In genomic region chr3:16396202-16396601, GRCh38 we compare ENCODE assay signal across 15 cellular contexts.
DNase-seq lines count a peak whose midpoint lies in the region; ATAC-seq and TF ChIP-seq lines count a peak whose summit lies in the region.
"Had no signal": no experiment of that assay in that cellular context is flagged by ENCODE, and none has a peak within 500 bp of the region (broad histone marks: within the 10 kb centered on the region; RNA-seq: fewer than 3 reads in every experiment).

No MANE protein-coding gene starts in this region.

- H3K27ac ChIP-seq in cardiac muscle cell = peak overlapping the region; percentile 17
- peak overlapping the region; percentile 7 for H3K27ac ChIP-seq in OCI-LY1 (ENCODE audit: low read depth, low read length, poor library complexity, severe bottlenecking)
- H3K27ac ChIP-seq in skeletal muscle tissue (ENCODE audit: low read depth, low read length) = peak overlapping the region; percentile 60
- H3K27ac ChIP-seq: BLaER1, Peyer's patch had no signal

- H3K4me2 ChIP-seq in OCI-LY1 (ENCODE audit: low read length) = no peak overlapping the region
- H3K4me2 ChIP-seq: BLaER1 had no signal

- ATAC-seq in Right ventricle myocardium inferior (no peak), left ventricle myocardium superior (peak; percentile 22)

- no peaks in the 10 kb centered on the region for H4K20me1 ChIP-seq in OCI-LY1 (ENCODE audit: insufficient read depth, low read length)

- H3K4me3 ChIP-seq in cardiac muscle cell (no peak overlapping the region), OCI-LY1 (ENCODE audit: low read depth, low read length, poor library complexity, severe bottlenecking) (no peak overlapping the region), skeletal muscle tissue (ENCODE audit: low read length in 3 of 3) (no peak overlapping the region)
- H3K4me3 ChIP-seq: BLaER1, Peyer's patch had no signal

- peaks cover 79% of the 10 kb centered on the region for H3K79me2 ChIP-seq in OCI-LY1 (ENCODE audit: insufficient read depth, low read length)

- TF ChIP-seq CTCF in cardiac muscle cell (IDR thresholded peaks at IDR 0.05; ENCODE audit: low read depth, low read length) (no peak), OCI-LY1 (IDR thresholded peaks at IDR 0.05; ENCODE audit: low read length) (no peak)

- no peak overlapping the region for H3K9ac ChIP-seq in OCI-LY1 (ENCODE audit: low read length)
- peak overlapping the region in 2 of 3 donors; percentile 12 for H3K9ac ChIP-seq in skeletal muscle tissue (ENCODE audit: low read depth in 1 of 3, low read length in 3 of 3)
- H3K9ac ChIP-seq: BLaER1 had no signal

- DNase-seq in cardiac muscle cell (ENCODE audit: low read depth in 1 of 2, low spot score in 1 of 2) (peak in 1 of 2 donors; percentile 67), Right ventricle myocardium inferior (ENCODE audit: missing footprints) (no peak), left ventricle myocardium superior (no peak), NCI-H774 (lab: John Stamatoyannopoulos, UW) (no peak), GM03348 (ENCODE audit: low spot score) (no peak)
- no peak for DNase-seq in stimulated activated CD4-positive, alpha-beta T cell treated with anti-CD3 and anti-CD28 coated beads, Interleukin-2, amount 100 ng/mL, for 24 hours
- DNase-seq: CD4-positive, alpha-beta memory T cell; NCI-H1092 treated with DMSO at 0.1 percent for 48 hours; NCI-H146; NCI-H2029 treated with DMSO at 0.1 percent for 48 hours; NCI-H748 treated with DMSO at 0.1 percent for 48 hours; Peyer's patch had no signal

- H3F3A ChIP-seq in OCI-LY1 (ENCODE audit: insufficient read depth, low read length) = no peaks in the 10 kb centered on the region

- H3K4me1 ChIP-seq in cardiac muscle cell (ENCODE audit: low read depth) (peaks cover 52% of the 10 kb centered on the region), OCI-LY1 (ENCODE audit: insufficient read depth, low read length, severe bottlenecking) (peaks cover 34% of the 10 kb centered on the region), skeletal muscle tissue (ENCODE audit: control insufficient read depth in 3 of 3, insufficient read depth in 3 of 3, low read length in 3 of 3) (peaks cover 22 to 24% (median 23%) of the 10 kb centered on the region in 3 donors)

- H3K9me2 ChIP-seq in OCI-LY1 (ENCODE audit: low read depth, low read length) = no peaks in the 10 kb centered on the region

- H3K9me3 ChIP-seq in cardiac muscle cell (ENCODE audit: low read depth) (no peaks in the 10 kb centered on the region), OCI-LY1 (ENCODE audit: low read length) (no peaks in the 10 kb centered on the region), skeletal muscle tissue (ENCODE audit: control insufficient read depth in 3 of 3, low read length in 3 of 3) (no peaks in the 10 kb centered on the region)
- H3K9me3 ChIP-seq: BLaER1, Peyer's patch had no signal

- H3K27me3 ChIP-seq in cardiac muscle cell (no peaks in the 10 kb centered on the region), OCI-LY1 (ENCODE audit: insufficient read depth, low read length) (no peaks in the 10 kb centered on the region), skeletal muscle tissue (ENCODE audit: control insufficient read depth in 3 of 3, insufficient read depth in 3 of 3, low read length in 3 of 3) (no peaks in the 10 kb centered on the region)
- H3K27me3 ChIP-seq: BLaER1, Peyer's patch had no signal

- H2AFZ ChIP-seq in OCI-LY1 (ENCODE audit: low read length) = no peak overlapping the region

- intact Hi-C loops in Right ventricle myocardium inferior (cut with DNase I) = no loop called here
- intact Hi-C loops in left ventricle myocardium superior (cut with micrococcal nuclease) = no loop called here

- H3K36me3 ChIP-seq in cardiac muscle cell (no peaks in the 10 kb centered on the region), OCI-LY1 (ENCODE audit: insufficient read depth, low read length) (peaks cover 91% of the 10 kb centered on the region), skeletal muscle tissue (ENCODE audit: control insufficient read depth in 3 of 3, insufficient read depth in 3 of 3, low read length in 3 of 3) (peaks cover 0 to 3% (median 0%) of the 10 kb centered on the region in 3 donors)
- H3K36me3 ChIP-seq: Peyer's patch had no signal

Comparison
In these comparisons a context has a peak if more than half of its experiments do, and no peak if none do; other contexts are left out.
1. H3K27ac ChIP-seq: peak in every context shown above with its lines; median percentile 60 in skeletal muscle tissue; 17 in cardiac muscle cell; 7 in OCI-LY1.